Comparison of ENCODE assay signal across 8 cellular contexts in genomic region chr11:130070829-130071205, GRCh38. TPM values are rescaled to one million over a fixed set of nuclear protein-coding genes. Genes with fewer than 3 reads are reported as not detected.
DNase-seq lines count a peak whose midpoint lies in the region; ATAC-seq, FAIRE-seq and TF ChIP-seq lines count a peak whose summit lies in the region.

No MANE protein-coding gene starts in this region.

- no peak for TF ChIP-seq CTCF in AG04450 (IDR thresholded peaks at IDR 0.05; ENCODE audit: low read depth, low read length)
- TF ChIP-seq CTCF in HL-60 (IDR thresholded peaks at IDR 0.05; ENCODE audit: insufficient read depth, low read length), result no peak
- no peak for TF ChIP-seq CTCF in gastrocnemius medialis (IDR thresholded peaks at IDR 0.05 in 4 of 5, conservative IDR thresholded peaks at IDR 0.05 in 1 of 5)

- no peak for TF ChIP-seq POLR2A in gastrocnemius medialis (IDR thresholded peaks at IDR 0.05)
- TF ChIP-seq POLR2A in GM12891 (IDR thresholded peaks at IDR 0.05; ENCODE audit: low read depth, low read length), result no peak

- in situ Hi-C loops in gastrocnemius medialis (cut with MboI; ENCODE audit: low sequenced_read_pairs in 4 of 4), result loop anchor here in 3 of 4 donors (5.0 to 10.0 kb wide), 3 partner anchors 54 to 66 kb away; partner anchors contain the start of gene PRDM10 (in 1 of the 3)

- under 1% methylated on average over 24 of the region's 24 CpGs for WGBS in right cardiac atrium

- FAIRE-seq in GM12891 (lab: Jason Lieb, UNC), result no peak

- no peaks in the 10 kb centered on the region for H3K36me3 ChIP-seq in gastrocnemius medialis

- CTCF ChIA-PET in AG04450 (lab: Charles Lee), result interaction anchor here (0.6 to 2.1 kb wide), 8 partner anchors 11 to 135 kb away, joined by 3 to 23 read pairs (median 7); no protein-coding TSS in a partner anchor

- H3K4me1 Mint-ChIP-seq in activated T-helper 17 cell treated with anti-CD3 and anti-CD28 coated beads, Interleukin-2, amount 50 U/mL, for 72 hours, result peaks cover 22% of the 10 kb centered on the region

- H3K27me3 Mint-ChIP-seq in activated T-helper 17 cell treated with anti-CD3 and anti-CD28 coated beads, Interleukin-2, amount 50 U/mL, for 72 hours, result peaks cover 6% of the 10 kb centered on the region

- H3K4me3 ChIP-seq in AG04450 (ENCODE audit: low read depth, low read length), result peak overlapping the region; percentile 78
- H3K4me3 ChIP-seq in HL-60 (replicated peaks; ENCODE audit: insufficient read depth, low read length), result peak overlapping the region; percentile 75
- peak overlapping the region; percentile 88 for H3K4me3 ChIP-seq in right cardiac atrium (ENCODE audit: low read length)
- peak overlapping the region; percentile 67 to 90 (median 80) for H3K4me3 ChIP-seq in gastrocnemius medialis

- H3K4me3 Mint-ChIP-seq in activated T-helper 17 cell treated with anti-CD3 and anti-CD28 coated beads, Interleukin-2, amount 50 U/mL, for 72 hours, result peak overlapping the region; percentile 78

- POLR2A ChIA-PET in AG04450 (lab: Yijun Ruan, JAX), result interaction anchor here (0.6 to 3.5 kb wide), 4 partner anchors 21 to 839 kb away, joined by 3 to 18 read pairs (median 4); partner anchors contain the start of gene PRDM10

- peaks cover 10% of the 10 kb centered on the region for H3K36me3 Mint-ChIP-seq in activated T-helper 17 cell treated with anti-CD3 and anti-CD28 coated beads, Interleukin-2, amount 50 U/mL, for 72 hours (ENCODE audit: low read depth)

- H3K9me3 Mint-ChIP-seq in activated T-helper 17 cell treated with anti-CD3 and anti-CD28 coated beads, Interleukin-2, amount 50 U/mL, for 72 hours, result no peaks in the 10 kb centered on the region

- H3K27ac Mint-ChIP-seq in activated T-helper 17 cell treated with anti-CD3 and anti-CD28 coated beads, Interleukin-2, amount 50 U/mL, for 72 hours, result peak overlapping the region; percentile 2

- H3K27me3 ChIP-seq in AG04450 (ENCODE audit: control insufficient read depth, insufficient read depth, low read length), result no peaks in the 10 kb centered on the region
- H3K27me3 ChIP-seq in HL-60 (ENCODE audit: insufficient read depth, poor library complexity, severe bottlenecking), result no peaks in the 10 kb centered on the region
- H3K27me3 ChIP-seq in right cardiac atrium (ENCODE audit: control insufficient read depth, insufficient read depth), result no peaks in the 10 kb centered on the region
- no peaks in the 10 kb centered on the region for H3K27me3 ChIP-seq in gastrocnemius medialis

- H3K9me3 ChIP-seq in AG04450 (ENCODE audit: control insufficient read depth, insufficient read depth, low read length) (no peaks in the 10 kb centered on the region; the same call in 1 of the 2 replicates), right cardiac atrium (ENCODE audit: control insufficient read depth, low read length) (no peaks in the 10 kb centered on the region), gastrocnemius medialis (no peaks in the 10 kb centered on the region)

- DNase-seq in AG04450 (ENCODE audit: low read depth, low spot score), result no peak
- peak in 1 of 2 experiments; percentile 55 for DNase-seq in HL-60 (ENCODE audit: low read depth in 1 of 2, low spot score in 1 of 2)
- peak; percentile 18 to 65 (median 60) for DNase-seq in right cardiac atrium
- no peak for DNase-seq in gastrocnemius medialis
- no peak for DNase-seq in GM12891 (ENCODE audit: insufficient read length, low spot score)
- no peak for DNase-seq in ureter (ENCODE audit: low spot score)

- ATAC-seq in activated T-helper 17 cell treated with anti-CD3 and anti-CD28 coated beads, Interleukin-2, amount 50 U/mL, for 72 hours (replicated peaks), result no peak
- ATAC-seq in right cardiac atrium (no peak), gastrocnemius medialis (no peak), GM21723 (IDR thresholded peaks at IDR 0.05; ENCODE audit: unreplicated experiment) (no peak)

- H3K27ac ChIP-seq in AG04450 (ENCODE audit: low read depth, low read length) (no peak overlapping the region), HL-60 (replicated peaks) (peak overlapping the region; percentile 57), right cardiac atrium (ENCODE audit: low read length) (peak overlapping the region; percentile 100), gastrocnemius medialis (peak overlapping the region; percentile 88 to 94 (median 90))

- intact Hi-C loops in right cardiac atrium (cut with DNase I) (loop anchor here in 1 of 4 donors (10.0 kb wide), 1 partner anchor 54 kb away; no protein-coding TSS in a partner anchor), gastrocnemius medialis (cut with DNase I; ENCODE audit: low total_unique reads) (loop anchor here (2.0 to 10.0 kb wide), 2 partner anchors 62 to 244 kb away; partner anchors contain the start of gene ZBTB44)

- H3K4me1 ChIP-seq in right cardiac atrium (ENCODE audit: control insufficient read depth, insufficient read depth, low read length) (no peaks in the 10 kb centered on the region), gastrocnemius medialis (peaks cover 14 to 24% of the 10 kb centered on the region in 2 donors)

TF ChIP-seq in GM12891, 5 proteins besides CTCF, POLR2A, EP300 and RAD21:
- TF ChIP-seq PAX5 (IDR thresholded peaks at IDR 0.05; ENCODE audit: insufficient read depth, low read length, severe bottlenecking), result no peak
- TF ChIP-seq POLR2AphosphoS5 (IDR thresholded peaks at IDR 0.05; ENCODE audit: low read depth, low read length), result no peak
- TF ChIP-seq SPI1 (IDR thresholded peaks at IDR 0.05; ENCODE audit: low read depth, low read length), result no peak
- no peak for TF ChIP-seq POU2F2 (IDR thresholded peaks at IDR 0.05; ENCODE audit: low read depth, low read length)
- no peak for TF ChIP-seq TAF1 (IDR thresholded peaks at IDR 0.05; ENCODE audit: low read depth, low read length)

RNA-seq across cellular contexts. Expression of gene APLP2, which starts 1.1 kb away (rescaled TPM):
- polyA plus RNA-seq in AG04450 (2011; rRNA removed), result 238 and 273 TPM in 2 replicates
- polyA minus RNA-seq in AG04450 (2011; rRNA and poly(A)+ RNA removed), result 76.6 and 85.3 TPM in 2 replicates
- total RNA-seq in activated T-helper 17 cell treated with anti-CD3 and anti-CD28 coated beads, Interleukin-2, amount 50 U/mL, for 72 hours, result 10 to 100 TPM; 31.2 to 34.0 TPM
- total RNA-seq in right cardiac atrium, result 100 to 1,000 TPM; 311 to 375 (median 344) TPM
- 228 TPM for polyA plus RNA-seq in right cardiac atrium
- total RNA-seq in gastrocnemius medialis, result 100 to 1,000 TPM in 1 of 4 donors, 10 to 100 TPM in 3; 80.4 to 110 (median 82.1) TPM
- polyA plus RNA-seq in GM12891 (2012; ENCODE audit: low read depth, missing spikeins), result 5.1 TPM
- total RNA-seq in ureter, result 318 TPM

Comparison
In these comparisons a context has a peak if more than half of its experiments do, and no peak if none do; other contexts are left out.
1. DNase-seq: peak in right cardiac atrium (3 of 3); none in AG04450 (single experiment), gastrocnemius medialis (0 of 2), GM12891 (single experiment) and ureter (single experiment).
2. Peak in every context shown above with its lines, with median percentiles within 50 percentile points of each other: H3K4me3 ChIP-seq.